Comparison of ENCODE assay signal across 31 cellular contexts in the genomic region with DNA sequence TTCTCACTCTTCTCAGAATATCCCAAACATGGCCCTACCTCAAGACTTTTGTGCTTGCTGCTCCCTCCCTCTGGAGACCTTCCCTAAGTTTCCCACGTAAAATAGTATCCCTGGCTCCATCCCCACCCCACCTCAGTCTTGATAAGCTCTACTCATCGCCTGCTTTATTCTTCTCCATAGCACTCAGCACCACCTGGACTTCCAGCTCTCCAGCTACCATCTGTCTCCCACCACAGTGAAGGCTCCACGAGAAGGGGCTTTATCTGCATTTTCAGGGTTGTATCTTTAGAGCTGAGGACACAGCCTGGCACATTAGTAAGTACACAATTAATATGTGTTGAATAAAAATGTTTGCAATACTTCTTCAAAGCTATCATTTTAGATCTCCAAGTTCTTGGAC. TPM values are rescaled to one million over a fixed set of nuclear protein-coding genes. Genes with fewer than 3 reads are reported as not detected.
"Had no signal": no experiment of that assay in that cellular context is flagged by ENCODE, and none has a peak within 500 bp of the region (broad histone marks: within the 10 kb centered on the region; RNA-seq: fewer than 3 reads in every experiment).

No MANE protein-coding gene starts in this region.

- ATAC-seq: left colon; mucosa of descending colon; naive thymus-derived CD4-positive, alpha-beta T cell; pancreas; right cardiac atrium; sciatic nerve; stimulated activated naive B cell treated with anti-CD40 and anti-IgM and Interleukin-4, amounts not matched to agents 10 μg/mL and 1 μg/mL and 100 μg/mL, for 72 hours; stimulated activated naive CD8-positive, alpha-beta T cell treated with anti-CD3 and anti-CD28 coated beads, Interleukin-15, Interleukin-2, amounts not matched to agents 100 U/mL and 50 U/mL, for 24 hours; upper lobe of right lung had no signal

- DNase-seq: hypothalamus; immature natural killer cell; kidney; left colon; left ventricle myocardium inferior; midbrain; mucosa of descending colon; naive thymus-derived CD4-positive, alpha-beta T cell; nucleus accumbens; pancreas; posterior cingulate gyrus; retina; right cardiac atrium; stimulated activated CD4-positive, alpha-beta T cell treated with anti-CD3 and anti-CD28 coated beads, Interleukin-12 subunit alpha, Interleukin-12 subunit beta, amount 100 ng/mL, for 4 hours; stimulated activated CD4-positive, alpha-beta T cell treated with anti-CD3 and anti-CD28 coated beads, Interleukin-15, amount 100 ng/mL, for 24 hours; stimulated activated CD4-positive, alpha-beta T cell treated with anti-CD3 and anti-CD28 coated beads, Interleukin-2, amount 100 ng/mL, for 24 hours; stimulated activated CD4-positive, alpha-beta T cell treated with anti-CD3 and anti-CD28 coated beads, Interleukin-4, amount 100 ng/mL, for 1 hour; stimulated activated naive B cell treated with anti-CD40 and anti-IgM and Interleukin-4, amounts not matched to agents 10 μg/mL and 1 μg/mL and 100 μg/mL, for 72 hours; stimulated activated naive CD8-positive, alpha-beta T cell treated with anti-CD3 and anti-CD28 coated beads, Interleukin-15, Interleukin-2, amounts not matched to agents 100 U/mL and 50 U/mL, for 24 hours; stomach; testis; thyroid gland; transverse colon; upper lobe of right lung had no signal

- H3K4me3 Mint-ChIP-seq: immature natural killer cell; memory B cell; naive thymus-derived CD4-positive, alpha-beta T cell; nephron; neural crest cell; stimulated activated naive B cell treated with anti-CD40 and anti-IgM and Interleukin-4, amounts not matched to agents 10 μg/mL and 1 μg/mL and 100 μg/mL, for 72 hours had no signal

- H3K4me3 ChIP-seq: left ventricle myocardium inferior, mucosa of descending colon, pancreas, prostate gland, skin epidermis, stomach, testis, thyroid gland, transverse colon, upper lobe of right lung had no signal

- H3K27ac ChIP-seq: left ventricle myocardium inferior, pancreas, prostate gland, skin epidermis, stomach, testis, thyroid gland, transverse colon, upper lobe of right lung had no signal

- H3K9me3 ChIP-seq: mucosa of descending colon, pancreas, prostate gland, testis, thyroid gland, upper lobe of right lung had no signal

- H3K27me3 ChIP-seq: pancreas, stomach, testis, thyroid gland, upper lobe of right lung had no signal

- H3K4me1 ChIP-seq: prostate gland had no signal

- H3K27ac Mint-ChIP-seq: immature natural killer cell; memory B cell; nephron; stimulated activated naive B cell treated with anti-CD40 and anti-IgM and Interleukin-4, amounts not matched to agents 10 μg/mL and 1 μg/mL and 100 μg/mL, for 72 hours had no signal

- H3K36me3 ChIP-seq: left ventricle myocardium inferior, pancreas, prostate gland, stomach, thyroid gland, transverse colon, upper lobe of right lung had no signal

RNA-seq across cellular contexts. Expression of gene MAB21L3, which starts 37.8 kb away (rescaled TPM):
- total RNA-seq: left ventricle myocardium inferior, lung microvascular endothelial cell, neural crest cell, sciatic nerve had no signal
- polyA plus RNA-seq: immature natural killer cell; naive thymus-derived CD4-positive, alpha-beta T cell; pancreas; right cardiac atrium had no signal
